11 cellular contexts compared by ENCODE assay signal in the genomic region with DNA sequence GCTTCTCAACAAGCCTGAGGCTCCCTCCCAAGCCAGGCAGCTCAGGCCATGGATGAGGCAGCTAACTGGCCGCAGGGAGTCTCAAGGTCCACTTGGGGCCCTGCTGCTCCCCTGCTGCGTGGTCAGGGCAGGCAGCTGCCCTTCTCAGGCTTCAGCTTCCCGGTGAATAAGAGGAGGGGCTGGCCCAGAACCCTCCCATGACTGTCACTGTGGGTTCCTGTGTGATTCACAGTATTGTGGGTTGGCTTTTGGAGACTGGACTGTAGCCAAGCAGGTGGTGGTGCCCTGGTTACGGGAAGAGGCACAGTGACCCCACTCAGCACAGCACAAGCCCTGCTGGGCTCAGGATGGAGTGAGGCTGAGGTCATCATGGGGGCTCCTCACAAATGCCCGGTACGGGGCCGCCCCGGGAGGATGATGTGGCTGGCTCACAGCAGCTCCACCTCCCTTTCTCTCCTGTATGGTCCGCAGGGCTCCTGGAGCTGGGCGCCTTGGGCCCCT.
DNase-seq lines count a peak whose midpoint lies in the region; ATAC-seq, FAIRE-seq and TF ChIP-seq lines count a peak whose summit lies in the region.
"Had no signal": no experiment of that assay in that cellular context is flagged by ENCODE, and none has a peak within 500 bp of the region (broad histone marks: within the 10 kb centered on the region; RNA-seq: fewer than 3 reads in every experiment).

No MANE protein-coding gene starts in this region.

- peaks cover 7 to 18% (median 11%) of the 10 kb centered on the region in 4 donors for H3K4me1 Mint-ChIP-seq in CD4-positive, alpha-beta memory T cell

- POLR2A ChIA-PET in GM12878 (lab: Charles Lee): interaction anchor here (0.5 to 1.6 kb wide), 2 partner anchors 12 to 285 kb away, joined by 4 to 6 read pairs; no protein-coding TSS in a partner anchor
- POLR2A ChIA-PET in CD4-positive, alpha-beta memory T cell (lab: Charles Lee; ENCODE audit: partially characterized antibody): no interaction called here

- no peak overlapping the region for H3K4ac ChIP-seq in mesendoderm (ENCODE audit: low read depth, low read length)

- SMC1A ChIA-PET in GM12878 (lab: Charles Lee; ENCODE audit: uncharacterized antibody, unreplicated experiment): interaction anchor here (2.0 to 4.3 kb wide), 2 partner anchors 13 kb away, joined by 7 to 57 read pairs; no protein-coding TSS in a partner anchor

- H2AK5ac ChIP-seq in mesendoderm (ENCODE audit: low read length): no peak overlapping the region

- no peak overlapping the region for H3K9ac ChIP-seq in DND-41 (ENCODE audit: low read depth, low read length)
- H3K9ac ChIP-seq in GM12878 (ENCODE audit: control insufficient read depth, insufficient read depth, low read length): no peak overlapping the region
- no peak overlapping the region for H3K9ac ChIP-seq in mesendoderm (ENCODE audit: low read length)

- TF ChIP-seq CTCF in DND-41 (IDR thresholded peaks at IDR 0.05; ENCODE audit: borderline replicate concordance, extremely low read depth, low read length, poor library complexity, severe bottlenecking) (no peak), GM12878 (IDR thresholded peaks at IDR 0.05 in 2 of 3, conservative IDR thresholded peaks at IDR 0.05 in 1 of 3; ENCODE audit: control insufficient read depth in 2 of 3, extremely low read depth in 1 of 3, insufficient read depth in 1 of 3, low read depth in 3 of 3, low read length in 3 of 3) (no peak)

- H3K9me3 ChIP-seq in DND-41 (ENCODE audit: insufficient read depth, low read length, severe bottlenecking) (no peaks in the 10 kb centered on the region), GM12878 (replicated peaks; ENCODE audit: control insufficient read depth, insufficient read depth, low read length) (no peaks in the 10 kb centered on the region)
- H3K9me3 ChIP-seq in CD4-positive, alpha-beta memory T cell (ENCODE audit: control insufficient read depth in 1 of 2, low read length in 2 of 2): no peaks in the 10 kb centered on the region

- RAD21 ChIA-PET in GM12878 (lab: Charles Lee; ENCODE audit: unreplicated experiment): interaction anchor here (9.1 kb wide), 1 partner anchor 13 kb away, joined by 69 read pairs; no protein-coding TSS in a partner anchor

- no peak overlapping the region for H2BK15ac ChIP-seq in mesendoderm (replicated peaks; ENCODE audit: low read depth)

- no TSS peak for BruUV-seq in GM12878 (replicated peaks; lab: Mats Ljungman, UMichigan)

- peaks cover 7 to 12% of the 10 kb centered on the region in 2 donors for H3K27me3 Mint-ChIP-seq in CD4-positive, alpha-beta memory T cell

- DNase-seq in DND-41: no peak
- DNase-seq in HS-5 (ENCODE audit: low read depth): peak; percentile 8
- no peak for DNase-seq in GM12878 (ENCODE audit: low read depth, low spot score)
- DNase-seq in mesendoderm: peak; percentile 31
- no peak for DNase-seq in DMS79 treated with DMSO at 0.1 percent for 48 hours (lab: John Stamatoyannopoulos, UW)
- no peak for DNase-seq in CD4-positive, alpha-beta memory T cell
- no peak for DNase-seq in effector CD8-positive, alpha-beta T cell (lab: John Stamatoyannopoulos, UW)
- no peak for DNase-seq in GM12891 (ENCODE audit: insufficient read length, low spot score)
- DNase-seq: activated naive CD4-positive, alpha-beta T cell treated with anti-CD3 and anti-CD28 coated beads, Interleukin-2, amount 50 U/mL, for 16 hours had no signal

- no peaks in the 10 kb centered on the region for H3K79me1 ChIP-seq in mesendoderm (ENCODE audit: low read length)

- H3K4me3 ChIP-seq in DND-41 (ENCODE audit: low read depth in 1 of 2, low read length in 2 of 2): no peak overlapping the region
- H3K4me3 ChIP-seq in GM12878: no peak overlapping the region
- H3K4me3 ChIP-seq in mesendoderm (ENCODE audit: low read length): no peak overlapping the region
- H3K4me3 ChIP-seq in CD4-positive, alpha-beta memory T cell (ENCODE audit: low read length in 2 of 2): no peak overlapping the region
- H3K4me3 ChIP-seq: K562 had no signal

- H3K18ac ChIP-seq in mesendoderm (ENCODE audit: low read length): no peak overlapping the region

- H4K20me1 ChIP-seq in DND-41 (ENCODE audit: insufficient read depth, low read length): no peaks in the 10 kb centered on the region
- H4K20me1 ChIP-seq in GM12878 (ENCODE audit: control insufficient read depth, insufficient read depth): no peaks in the 10 kb centered on the region

- H3K79me2 ChIP-seq in DND-41 (ENCODE audit: insufficient read depth, low read length) (no peaks in the 10 kb centered on the region), GM12878 (ENCODE audit: control insufficient read depth, insufficient read depth, low read length) (no peaks in the 10 kb centered on the region), mesendoderm (ENCODE audit: control insufficient read depth, insufficient read depth, low read length) (no peaks in the 10 kb centered on the region)

- no peak overlapping the region for H2BK5ac ChIP-seq in mesendoderm (ENCODE audit: low read length)

- peak overlapping the region; percentile 13; the same call in 1 of the 2 replicates for H2AFZ ChIP-seq in DND-41 (ENCODE audit: low read depth, low read length)
- no peak overlapping the region for H2AFZ ChIP-seq in GM12878 (ENCODE audit: control insufficient read depth, low read depth, low read length)

- H3K9me3 Mint-ChIP-seq in CD4-positive, alpha-beta memory T cell: no peaks in the 10 kb centered on the region
- H3K9me3 Mint-ChIP-seq: stimulated activated naive CD8-positive, alpha-beta T cell treated with anti-CD3 and anti-CD28 coated beads, Interleukin-15, Interleukin-2, amounts not matched to agents 100 ng/mL and 50 ng/mL, for 24 hours had no signal

- H3K4me3 Mint-ChIP-seq in CD4-positive, alpha-beta memory T cell: no peak overlapping the region
- H3K4me3 Mint-ChIP-seq: stimulated activated naive CD8-positive, alpha-beta T cell treated with anti-CD3 and anti-CD28 coated beads, Interleukin-15, Interleukin-2, amounts not matched to agents 100 ng/mL and 50 ng/mL, for 24 hours had no signal

- no peak for TF ChIP-seq RAD21 in GM12878 (IDR thresholded peaks at IDR 0.05; ENCODE audit: insufficient read depth, low read depth, low read length)

- ATAC-seq in DND-41 (ENCODE audit: insufficient read depth, low read depth): peak; percentile 37; the same call in 1 of the 3 replicates
- ATAC-seq in GM12878: peak; percentile 63
- ATAC-seq: K562 had no signal

- CTCF ChIA-PET in GM12878 (lab: Yijun Ruan, JAX): interaction anchor here (0.9 to 8.8 kb wide), 2 partner anchors 12 to 40 kb away, joined by 3 to 56 read pairs; no protein-coding TSS in a partner anchor
- CTCF ChIA-PET in CD4-positive, alpha-beta memory T cell (lab: Charles Lee; ENCODE audit: partially characterized antibody): no interaction called here

- intact Hi-C loops in GM12878 (cut with micrococcal nuclease; ENCODE audit: unreplicated experiment): no loop called here
- intact Hi-C loops in CD4-positive, alpha-beta memory T cell (cut with micrococcal nuclease): no loop called here

- H3K23ac ChIP-seq in mesendoderm (ENCODE audit: low read length): no peak overlapping the region

- H3K27me3 ChIP-seq in DND-41 (ENCODE audit: insufficient read depth, low read length, poor library complexity) (peaks cover 7% of the 10 kb centered on the region), GM12878 (replicated peaks in 1 of 2; ENCODE audit: control insufficient read depth in 2 of 2, insufficient read depth in 2 of 2, low read length in 1 of 2) (peaks cover 1 to 3% of the 10 kb centered on the region in 2 experiments; a peak in 1 of 4 replicates), mesendoderm (ENCODE audit: insufficient read depth, low read length, poor library complexity) (no peaks in the 10 kb centered on the region)
- H3K27me3 ChIP-seq in CD4-positive, alpha-beta memory T cell (ENCODE audit: insufficient read depth, low read length): no peaks in the 10 kb centered on the region

- no peak overlapping the region for H3K27ac ChIP-seq in DND-41 (ENCODE audit: low read length)
- no peak overlapping the region for H3K27ac ChIP-seq in GM12878 (ENCODE audit: control insufficient read depth, insufficient read depth)
- no peak overlapping the region for H3K27ac ChIP-seq in mesendoderm (ENCODE audit: low read depth, low read length)
- H3K27ac ChIP-seq in CD4-positive, alpha-beta memory T cell (ENCODE audit: low read depth, low read length): no peak overlapping the region

- FAIRE-seq in GM12878 (lab: Jason Lieb, UNC) (no peak), GM12891 (lab: Jason Lieb, UNC) (no peak)
- FAIRE-seq: K562 had no signal

- no peak overlapping the region for H4K5ac ChIP-seq in mesendoderm (ENCODE audit: low read length)

- H3K4me1 ChIP-seq in DND-41 (ENCODE audit: insufficient read depth, low read length) (no peaks in the 10 kb centered on the region), GM12878 (ENCODE audit: control insufficient read depth, insufficient read depth, low read length) (peaks cover 8% of the 10 kb centered on the region), mesendoderm (ENCODE audit: control insufficient read depth, low read depth, low read length) (no peaks in the 10 kb centered on the region)
- peaks cover 7% of the 10 kb centered on the region for H3K4me1 ChIP-seq in CD4-positive, alpha-beta memory T cell (ENCODE audit: insufficient read depth, low read length)

- no peak overlapping the region for H3K27ac Mint-ChIP-seq in CD4-positive, alpha-beta memory T cell

- no peak overlapping the region for H3K56ac ChIP-seq in mesendoderm (ENCODE audit: low read length)

- H3K4me2 ChIP-seq in DND-41 (ENCODE audit: insufficient read depth, low read length): no peak overlapping the region
- no peak overlapping the region for H3K4me2 ChIP-seq in GM12878 (ENCODE audit: control insufficient read depth, insufficient read depth)
- no peak overlapping the region for H3K4me2 ChIP-seq in mesendoderm (ENCODE audit: low read length)

- no peaks in the 10 kb centered on the region for H3K36me3 ChIP-seq in DND-41 (ENCODE audit: insufficient read depth, low read length)
- H3K36me3 ChIP-seq in GM12878 (ENCODE audit: control insufficient read depth in 2 of 2, insufficient read depth in 2 of 2, low read length in 1 of 2): no peaks in the 10 kb centered on the region
- no peaks in the 10 kb centered on the region for H3K36me3 ChIP-seq in mesendoderm (ENCODE audit: control insufficient read depth, insufficient read depth, low read length)
- H3K36me3 ChIP-seq in CD4-positive, alpha-beta memory T cell (ENCODE audit: insufficient read depth, low read length): no peaks in the 10 kb centered on the region

- WGBS in GM12878 (ENCODE audit: insufficient coverage, insufficient replicate concordance, low lambda C conversion rate, missing lambda C conversion rate): 41% methylated on average over 10 of the region's 10 CpGs
- WGBS in mesendoderm (ENCODE audit: extremely low coverage, insufficient coverage, low lambda C conversion rate): no CpG with 5 or more reads among the region's 10 CpGs

- TF ChIP-seq POLR2A in GM12878 (IDR thresholded peaks at IDR 0.05; ENCODE audit: low read depth, low read length) (no peak), GM12891 (IDR thresholded peaks at IDR 0.05; ENCODE audit: low read depth, low read length) (no peak)

- no peak overlapping the region for H4K8ac ChIP-seq in mesendoderm (ENCODE audit: low read depth, low read length)

- in situ Hi-C loops in GM12878 (cut with MboI): no loop called here

- no peak for TF ChIP-seq EP300 in GM12878 (IDR thresholded peaks at IDR 0.05; ENCODE audit: borderline replicate concordance in 1 of 2, control insufficient read depth in 1 of 2, low read depth in 2 of 2, low read length in 2 of 2)

- H2BK120ac ChIP-seq in mesendoderm (ENCODE audit: low read depth, low read length): no peak overlapping the region

- no peaks in the 10 kb centered on the region for H3K36me3 Mint-ChIP-seq in CD4-positive, alpha-beta memory T cell

Comparison
In these comparisons a context has a peak if more than half of its experiments do, and no peak if none do; other contexts are left out.
1. DNase-seq: peak in HS-5 (single experiment) and mesendoderm (single experiment); none in DND-41 (single experiment), GM12878 (single experiment), DMS79 treated with DMSO at 0.1 percent for 48 hours (single experiment), CD4-positive, alpha-beta memory T cell (0 of 5), effector CD8-positive, alpha-beta T cell (single experiment) and GM12891 (single experiment).